In the genomic region with DNA sequence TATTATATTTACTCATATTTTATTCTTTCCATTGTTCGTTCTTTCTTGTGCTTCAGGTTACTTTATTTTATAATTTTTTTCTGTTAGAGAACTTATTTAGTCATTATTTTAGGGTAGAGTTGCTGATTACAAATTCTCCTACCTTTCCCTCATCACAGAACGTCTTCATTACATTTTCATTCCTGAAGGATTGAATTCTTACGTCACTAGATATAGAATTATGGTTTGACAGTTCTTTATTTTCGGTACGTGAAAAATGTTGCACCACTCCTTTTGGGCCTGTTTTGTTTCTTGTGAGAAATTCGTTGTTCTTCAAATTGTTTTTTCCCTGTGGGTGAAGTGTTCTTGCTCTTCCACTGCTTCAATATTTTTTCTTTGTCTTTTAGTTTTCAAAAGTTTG, we compare ENCODE assay signal across 35 cellular contexts. TPM values are rescaled to one million over a fixed set of nuclear protein-coding genes. Genes with fewer than 3 reads are reported as not detected.
"Had no signal": no experiment of that assay in that cellular context is flagged by ENCODE, and none has a peak within 500 bp of the region (broad histone marks: within the 10 kb centered on the region; RNA-seq: fewer than 3 reads in every experiment).

No MANE protein-coding gene starts in this region.

- H3K4me3 ChIP-seq: psoas muscle, skin epidermis, smooth muscle cell, spleen, suprapubic skin, testis, tibial artery, transverse colon, upper lobe of right lung, uterus had no signal

- H3K36me3 ChIP-seq: neutrophil, spleen, suprapubic skin, tibial artery, upper lobe of right lung, uterus had no signal

- H3K9me3 ChIP-seq: testis, upper lobe of right lung had no signal

- H3K27me3 ChIP-seq: testis, uterus had no signal

- H3K79me2 ChIP-seq: parathyroid adenoma had no signal

- H3K4me1 ChIP-seq: parathyroid adenoma, psoas muscle, testis, tibial artery, transverse colon, upper lobe of right lung, uterus had no signal

- H3K4me2 ChIP-seq: smooth muscle cell had no signal

- DNase-seq: naive thymus-derived CD8-positive, alpha-beta T cell; nephron progenitor cell; nucleus accumbens; posterior cingulate gyrus; psoas muscle; right cardiac atrium; spleen; stimulated activated CD4-positive, alpha-beta T cell treated with anti-CD3 and anti-CD28 coated beads, Interleukin-12 subunit alpha, Interleukin-12 subunit beta, amount 100 ng/mL, for 4 hours; stimulated activated CD4-positive, alpha-beta T cell treated with anti-CD3 and anti-CD28 coated beads, Interleukin-1b, Interleukin-23, amount 100 ng/mL, for 48 hours; stimulated activated CD4-positive, alpha-beta T cell treated with anti-CD3 and anti-CD28 coated beads, Interleukin-4, amount 100 ng/mL, for 1 hour; stimulated activated CD4-positive, alpha-beta T cell treated with anti-CD3 and anti-CD28 coated beads, Interleukin-4, amount 100 ng/mL, for 4 hours; stimulated activated CD8-positive, alpha-beta memory T cell treated with anti-CD3 and anti-CD28 coated beads, Interleukin-4, amount 100 ng/mL, for 48 hours; stimulated activated naive CD4-positive, alpha-beta T cell; stimulated activated naive CD8-positive, alpha-beta T cell treated with anti-CD3 and anti-CD28 coated beads, Interleukin-15, amount 100 ng/mL, for 72 hours; stimulated activated naive CD8-positive, alpha-beta T cell treated with anti-CD3 and anti-CD28 coated beads, Interleukin-15, Interleukin-2, amounts not matched to agents 100 U/mL and 50 U/mL, for 24 hours; substantia nigra; testis; tibial artery; transverse colon; upper lobe of right lung; uterus had no signal

- ATAC-seq: naive thymus-derived CD8-positive, alpha-beta T cell; natural killer cell treated with Interleukin-12 subunit alpha and Interleukin-12 subunit beta and Interleukin-15 and Interleukin-18, amount 100 ng/mL, for 72 hours; psoas muscle; right cardiac atrium; sciatic nerve; stimulated activated memory B cell treated with anti-CD40 and anti-IgM and Interleukin-4, amounts not matched to agents 10 μg/mL and 1 μg/mL and 100 μg/mL, for 72 hours; stimulated activated naive CD8-positive, alpha-beta T cell treated with anti-CD3 and anti-CD28 coated beads, Interleukin-15, amount 100 ng/mL, for 72 hours; stimulated activated naive CD8-positive, alpha-beta T cell treated with anti-CD3 and anti-CD28 coated beads, Interleukin-15, Interleukin-2, amounts not matched to agents 100 U/mL and 50 U/mL, for 24 hours; upper lobe of right lung had no signal

- H2AFZ ChIP-seq: parathyroid adenoma had no signal

- H3K27ac ChIP-seq: neutrophil, parathyroid adenoma, psoas muscle, skin epidermis, spleen, suprapubic skin, testis, tibial artery, transverse colon, upper lobe of right lung, uterus had no signal

- H3K9ac ChIP-seq: parathyroid adenoma had no signal

RNA-seq across cellular contexts. Expression of gene OR2S2, which starts 20.8 kb away (rescaled TPM):
- total RNA-seq: naive thymus-derived CD8-positive, alpha-beta T cell; natural killer cell treated with Interleukin-12 subunit alpha and Interleukin-12 subunit beta and Interleukin-15 and Interleukin-18, amount 100 ng/mL, for 72 hours; neural crest cell; omental fat pad; osteocyte; progenitor cell of endocrine pancreas; psoas muscle; renal cortical epithelial cell; right cardiac atrium; sciatic nerve; spleen; suprapubic skin; testis; transverse colon; upper lobe of right lung; urinary bladder; uterus had no signal
- polyA plus RNA-seq: naive thymus-derived CD8-positive, alpha-beta T cell; psoas muscle; right cardiac atrium; spleen; urinary bladder had no signal
